In genomic region chr16:88446736-88447135, GRCh38 we compare ENCODE assay signal across 24 cellular contexts.
"Had no signal": no experiment of that assay in that cellular context is flagged by ENCODE, and none has a peak within 500 bp of the region (broad histone marks: within the 10 kb centered on the region; RNA-seq: fewer than 3 reads in every experiment).

No MANE protein-coding gene starts in this region.

- H3K4me3 ChIP-seq: coronary artery, dorsolateral prefrontal cortex, esophagus muscularis mucosa, gastroesophageal sphincter, heart left ventricle, hepatocyte, left lung, lower lobe of right lung, mucosa of descending colon had no signal

- H3K4me1 ChIP-seq: foreskin keratinocyte had no signal

- H3K4me3 Mint-ChIP-seq: mesothelial cell of epicardium had no signal

- H3K9me3 ChIP-seq: esophagus muscularis mucosa, gastroesophageal sphincter, heart left ventricle, left lung, lower lobe of right lung, mucosa of descending colon had no signal

- H3K9me3 Mint-ChIP-seq: mesothelial cell of epicardium, naive B cell had no signal

- DNase-seq: dermis blood vessel endothelial cell; dorsolateral prefrontal cortex; effector CD4-positive, alpha-beta T cell; effector memory CD4-positive, alpha-beta T cell; foreskin keratinocyte; heart left ventricle; hypothalamus; left cardiac atrium; left lung; left ventricle myocardium superior; lower lobe of right lung; mesenchymal stem cell; mucosa of descending colon; naive B cell had no signal

- H3K27me3 ChIP-seq: hepatocyte had no signal

- H3K36me3 ChIP-seq: esophagus muscularis mucosa, gastroesophageal sphincter, heart left ventricle, left lung, lower lobe of right lung had no signal

- FAIRE-seq: colon, endothelial cell of umbilical vein, frontal cortex, islet of Langerhans, keratinocyte had no signal

- H3K27ac ChIP-seq: coronary artery, dorsolateral prefrontal cortex, esophagus muscularis mucosa, foreskin keratinocyte, gastroesophageal sphincter, heart left ventricle, hepatocyte, left lung, lower lobe of right lung had no signal

- H3K4me2 ChIP-seq: hepatocyte had no signal

- H3K36me3 Mint-ChIP-seq: mesothelial cell of epicardium, naive B cell had no signal

- H2AFZ ChIP-seq: hepatocyte had no signal

- H3K79me2 ChIP-seq: hepatocyte had no signal

- ATAC-seq: foreskin keratinocyte, gastroesophageal sphincter, heart left ventricle, left cardiac atrium, left lung, left ventricle myocardium superior, lower lobe of right lung, mucosa of descending colon had no signal

- H3K27ac Mint-ChIP-seq: mesothelial cell of epicardium had no signal
